ENCODE assay signal across 8 cellular contexts in genomic region chrX:136747003-136747986, GRCh38. TPM values are rescaled to one million over a fixed set of nuclear protein-coding genes. Genes with fewer than 3 reads are reported as not detected.
DNase-seq lines count a peak whose midpoint lies in the region; ATAC-seq lines count a peak whose summit lies in the region.

No MANE protein-coding gene starts in this region.

- peak overlapping the region; percentile 81 for H3K27ac Mint-ChIP-seq in activated T-helper 1 cell treated with anti-CD3 and anti-CD28 coated beads, Interleukin-12 subunit alpha, Interleukin-12 subunit beta, Interleukin-2, Interleukin-4 antibody, amounts not matched to agents 30 ng/mL and 10 ng/mL and 1 ng/mL, durations not matched to agents 14 hours and 24 hours and 36 hours

- H3K4me1 Mint-ChIP-seq in activated T-helper 1 cell treated with anti-CD3 and anti-CD28 coated beads, Interleukin-12 subunit alpha, Interleukin-12 subunit beta, Interleukin-2, Interleukin-4 antibody, amounts not matched to agents 30 ng/mL and 10 ng/mL and 1 ng/mL, durations not matched to agents 14 hours and 24 hours and 36 hours (ENCODE audit: low read depth) = peaks cover 93% of the 10 kb centered on the region

- peak overlapping the region; percentile 27 for H3K4me3 Mint-ChIP-seq in activated T-helper 1 cell treated with anti-CD3 and anti-CD28 coated beads, Interleukin-12 subunit alpha, Interleukin-12 subunit beta, Interleukin-2, Interleukin-4 antibody, amounts not matched to agents 30 ng/mL and 10 ng/mL and 1 ng/mL, durations not matched to agents 14 hours and 24 hours and 36 hours

- peaks cover 32% of the 10 kb centered on the region for H3K36me3 Mint-ChIP-seq in activated T-helper 1 cell treated with anti-CD3 and anti-CD28 coated beads, Interleukin-12 subunit alpha, Interleukin-12 subunit beta, Interleukin-2, Interleukin-4 antibody, amounts not matched to agents 30 ng/mL and 10 ng/mL and 1 ng/mL, durations not matched to agents 14 hours and 24 hours and 36 hours (ENCODE audit: low read depth)

- H3K27me3 Mint-ChIP-seq in activated T-helper 1 cell treated with anti-CD3 and anti-CD28 coated beads, Interleukin-12 subunit alpha, Interleukin-12 subunit beta, Interleukin-2, Interleukin-4 antibody, amounts not matched to agents 30 ng/mL and 10 ng/mL and 1 ng/mL, durations not matched to agents 14 hours and 24 hours and 36 hours (ENCODE audit: insufficient read depth) = no peaks in the 10 kb centered on the region

- H3K9me3 Mint-ChIP-seq in activated T-helper 1 cell treated with anti-CD3 and anti-CD28 coated beads, Interleukin-12 subunit alpha, Interleukin-12 subunit beta, Interleukin-2, Interleukin-4 antibody, amounts not matched to agents 30 ng/mL and 10 ng/mL and 1 ng/mL, durations not matched to agents 14 hours and 24 hours and 36 hours = no peaks in the 10 kb centered on the region

- ATAC-seq in HG03460 (IDR thresholded peaks at IDR 0.05; ENCODE audit: unreplicated experiment) = peak; percentile 79

- in situ Hi-C loops in ACHN (cut with HindIII; ENCODE audit: low pct_ligation_motif_present, low pct_unique_long_range_greater_than_20kb, low sequenced_read_pairs) = no loop called here

- peak; percentile 5 for DNase-seq in stimulated activated CD8-positive, alpha-beta memory T cell treated with anti-CD3 and anti-CD28 coated beads, Interleukin-12 subunit alpha, Interleukin-12 subunit beta, amount 100 ng/mL, for 4 hours (ENCODE audit: low read depth)
- DNase-seq in stimulated activated CD8-positive, alpha-beta memory T cell treated with anti-CD3 and anti-CD28 coated beads, Interleukin-4, amount 100 ng/mL, for 48 hours = no peak
- DNase-seq in activated T-helper 1 cell treated with anti-CD3 and anti-CD28 coated beads, Interleukin-12 subunit alpha, Interleukin-12 subunit beta, Interleukin-2, Interleukin-4 antibody, amounts not matched to agents 30 ng/mL and 10 ng/mL and 1 ng/mL, durations not matched to agents 14 hours and 24 hours and 36 hours (ENCODE audit: low spot score) = no peak
- DNase-seq in NCI-H446 treated with DMSO at 0.1 percent for 48 hours (lab: John Stamatoyannopoulos, UW) (no peak), inferior parietal cortex (ENCODE audit: extremely low spot score) (no peak), ACHN (no peak)
- DNase-seq in activated CD8-positive, alpha-beta memory T cell treated with anti-CD3 and anti-CD28 coated beads, Interleukin-2, amount 50 U/mL, for 4 hours = no peak

- intact Hi-C loops in activated T-helper 1 cell treated with anti-CD3 and anti-CD28 coated beads, Interleukin-12 subunit alpha, Interleukin-12 subunit beta, Interleukin-2, Interleukin-4 antibody, amounts not matched to agents 30 ng/mL and 10 ng/mL and 1 ng/mL, durations not matched to agents 14 hours and 24 hours and 36 hours (cut with micrococcal nuclease) = no loop called here

RNA-seq across cellular contexts. Expression of gene ARHGEF6, which starts 33.4 kb away (rescaled TPM):
- total RNA-seq in activated T-helper 1 cell treated with anti-CD3 and anti-CD28 coated beads, Interleukin-12 subunit alpha, Interleukin-12 subunit beta, Interleukin-2, Interleukin-4 antibody, amounts not matched to agents 30 ng/mL and 10 ng/mL and 1 ng/mL, durations not matched to agents 14 hours and 24 hours and 36 hours = 39.8 and 40.8 TPM in 2 replicates
